Comparison of ENCODE assay signal across 10 cellular contexts in the genomic region with DNA sequence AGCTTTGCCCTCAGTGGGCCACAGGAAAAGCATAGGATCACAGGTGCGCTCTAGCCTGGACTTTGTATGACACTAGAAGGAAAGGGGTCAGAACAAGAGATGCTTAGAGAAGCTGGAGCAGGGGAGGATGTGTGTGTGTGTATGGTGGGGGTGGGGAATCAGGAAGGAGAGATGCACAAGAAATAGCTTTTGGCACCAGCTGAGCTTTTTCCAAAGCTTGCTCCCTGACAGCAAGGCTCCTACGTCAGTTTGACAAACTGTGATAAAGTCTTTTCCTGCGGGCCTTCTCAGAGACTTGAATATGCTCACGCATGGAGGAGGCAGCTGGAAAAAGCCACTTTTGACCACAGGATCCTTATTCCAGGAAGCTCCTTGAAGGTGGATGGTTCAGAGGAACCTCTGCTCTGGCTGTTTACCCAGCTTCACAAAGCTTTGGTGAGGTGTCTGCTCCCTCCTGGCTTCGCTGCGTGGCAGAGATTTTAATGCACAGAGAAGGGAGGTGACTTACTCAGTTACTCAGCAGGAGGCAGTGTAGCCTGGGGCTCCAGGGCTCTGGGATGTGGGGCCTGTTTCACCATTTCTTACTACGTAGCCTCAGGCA. TPM values are rescaled to one million over a fixed set of nuclear protein-coding genes. Genes with fewer than 3 reads are reported as not detected.
DNase-seq lines count a peak whose midpoint lies in the region; ATAC-seq and TF ChIP-seq lines count a peak whose summit lies in the region.
"Had no signal": no experiment of that assay in that cellular context is flagged by ENCODE, and none has a peak within 500 bp of the region (broad histone marks: within the 10 kb centered on the region; RNA-seq: fewer than 3 reads in every experiment).

No MANE protein-coding gene starts in this region.

- peaks cover 77% of the 10 kb centered on the region for H3K36me3 Mint-ChIP-seq in Caco-2 (ENCODE audit: insufficient read depth, unreplicated experiment)
- H3K36me3 Mint-ChIP-seq: activated CD4-positive, alpha-beta memory T cell treated with anti-CD3 and anti-CD28 coated beads for 36 hours had no signal

- no peaks in the 10 kb centered on the region for H3K9me3 Mint-ChIP-seq in Caco-2 (ENCODE audit: unreplicated experiment)
- H3K9me3 Mint-ChIP-seq: activated CD4-positive, alpha-beta memory T cell treated with anti-CD3 and anti-CD28 coated beads for 36 hours had no signal

- no TSS peak for BruUV-seq in Caco-2 (replicated peaks; lab: Mats Ljungman, UMichigan)

- TF ChIP-seq POLR2A in adrenal gland (IDR thresholded peaks at IDR 0.05), result no peak

- peak overlapping the region; percentile 70 for H3K27ac Mint-ChIP-seq in Caco-2 (ENCODE audit: unreplicated experiment)

- H3K36me3 ChIP-seq in Caco-2 (ENCODE audit: control insufficient read depth, insufficient read depth, low read length) (peaks cover 7% of the 10 kb centered on the region), adrenal gland (replicated peaks in 1 of 2) (peaks cover 0 to 25% of the 10 kb centered on the region in 2 donors), rectal smooth muscle tissue (ENCODE audit: control insufficient read depth, insufficient read depth, low read length) (no peaks in the 10 kb centered on the region)

- H3K4me1 ChIP-seq in Caco-2 (peaks cover 63% of the 10 kb centered on the region), adrenal gland (replicated peaks in 1 of 2) (peaks cover 71 to 77% of the 10 kb centered on the region in 2 donors), rectal smooth muscle tissue (ENCODE audit: control insufficient read depth, insufficient read depth, low read length) (peaks cover 21% of the 10 kb centered on the region)

- H3K27ac ChIP-seq in adrenal gland (peak overlapping the region; percentile 89 to 99 (median 99)), rectal smooth muscle tissue (ENCODE audit: low read depth, low read length) (peak overlapping the region; percentile 73)

- DNase-seq in Caco-2, result no peak
- DNase-seq in adrenal gland, result peak in 5 of 7 donors; percentile 61 to 82 (median 77)
- DNase-seq in foreskin fibroblast, result no peak
- DNase-seq in dedifferentiated amniotic fluid mesenchymal stem cell (ENCODE audit: extremely low spot score), result no peak
- no peak for DNase-seq in foreskin melanocyte
- no peak for DNase-seq in SIG-M5 (lab: John Stamatoyannopoulos, UW)
- DNase-seq: activated CD4-positive, alpha-beta memory T cell treated with anti-CD3 and anti-CD28 coated beads for 36 hours had no signal

- H3K27me3 Mint-ChIP-seq in Caco-2 (ENCODE audit: insufficient read depth, unreplicated experiment), result no peaks in the 10 kb centered on the region

- intact Hi-C loops in Caco-2 (cut with micrococcal nuclease; ENCODE audit: unreplicated experiment), result no loop called here
- intact Hi-C loops in adrenal gland (cut with DNase I), result no loop called here

- TF ChIP-seq CTCF in Caco-2 (IDR thresholded peaks at IDR 0.05; ENCODE audit: insufficient read depth in 1 of 2, low read depth in 1 of 2, low read length in 1 of 2, severe bottlenecking in 1 of 2, unreplicated experiment in 1 of 2) (no peak), adrenal gland (IDR thresholded peaks at IDR 0.05) (no peak), foreskin fibroblast (IDR thresholded peaks at IDR 0.05; ENCODE audit: low read depth, low read length) (no peak)

- H3K27me3 ChIP-seq in Caco-2 (replicated peaks; ENCODE audit: control insufficient read depth, insufficient read depth, low read length), result no peaks in the 10 kb centered on the region
- H3K27me3 ChIP-seq in adrenal gland, result no peaks in the 10 kb centered on the region
- H3K27me3 ChIP-seq in rectal smooth muscle tissue (ENCODE audit: control insufficient read depth, insufficient read depth, low read length), result no peaks in the 10 kb centered on the region

- peak overlapping the region; percentile 76 for H3K4me3 Mint-ChIP-seq in Caco-2 (ENCODE audit: unreplicated experiment)
- H3K4me3 Mint-ChIP-seq: activated CD4-positive, alpha-beta memory T cell treated with anti-CD3 and anti-CD28 coated beads for 36 hours had no signal

- no peak for ATAC-seq in HG02884 (IDR thresholded peaks at IDR 0.05; ENCODE audit: unreplicated experiment)

- CTCF ChIA-PET in Caco-2 (lab: Charles Lee), result interaction anchor here (0.7 to 3.0 kb wide), 4 partner anchors 19 to 36 kb away, joined by 4 to 17 read pairs (median 6); no protein-coding TSS in a partner anchor

- POLR2A ChIA-PET in Caco-2 (lab: Charles Lee), result no interaction called here

- no peaks in the 10 kb centered on the region for H3K9me3 ChIP-seq in Caco-2
- no peaks in the 10 kb centered on the region for H3K9me3 ChIP-seq in adrenal gland (replicated peaks in 1 of 3)

- WGBS in adrenal gland, 4 donors, result 24 to 44% (median 38%) methylated on average over 7 of the region's 7 CpGs

- no peak overlapping the region for H3K4me3 ChIP-seq in Caco-2 (ENCODE audit: low read depth, low read length)
- H3K4me3 ChIP-seq in adrenal gland, result peak overlapping the region in 1 of 4 donors; percentile 37
- peak overlapping the region; percentile 18 to 40 for H3K4me3 ChIP-seq in foreskin fibroblast (ENCODE audit: low read depth in 1 of 2, low read length in 2 of 2)
- H3K4me3 ChIP-seq in rectal smooth muscle tissue (ENCODE audit: low read length), result peak overlapping the region; percentile 12

- H3K4me1 Mint-ChIP-seq in Caco-2 (ENCODE audit: low read depth, unreplicated experiment), result peaks cover 16% of the 10 kb centered on the region

- no peak overlapping the region for H3K9ac ChIP-seq in rectal smooth muscle tissue (ENCODE audit: low read length)

RNA-seq across cellular contexts. Expression of a gene that starts 3.9 kb away (rescaled TPM):
- total RNA-seq in Caco-2 (2022) (75.0 and 76.1 TPM in 2 replicates), adrenal gland (100 to 1,000 TPM in 5 of 8 donors, 10 to 100 TPM in 3; 74.4 to 159 (median 125) TPM)
- 10 to 100 TPM; 19.7 to 65.1 (median 39.5) TPM for polyA plus RNA-seq in adrenal gland

RNA-seq across cellular contexts. Expression of a gene that starts 15.7 kb away (rescaled TPM):
- total RNA-seq in Caco-2 (2022), result 33.2 and 35.2 TPM in 2 replicates
- total RNA-seq in adrenal gland, result under 1 TPM in 1 of 8 donors, not detected in 7; 0.42 TPM
- 1 to 10 TPM in 1 of 3 donors, under 1 TPM in 2; 0.42 to 1.4 (median 0.47) TPM for polyA plus RNA-seq in adrenal gland
- total RNA-seq: activated CD4-positive, alpha-beta memory T cell treated with anti-CD3 and anti-CD28 coated beads for 36 hours; cerebellum had no signal

RNA-seq across cellular contexts. Expression of a gene that starts 44.4 kb away (rescaled TPM):
- 65.7 and 72.8 TPM in 2 replicates for total RNA-seq in Caco-2 (2022)
- total RNA-seq in adrenal gland, result 10 to 100 TPM; 30.6 to 93.3 (median 65.6) TPM
- 100 to 1,000 TPM in 2 of 3 donors, 10 to 100 TPM in 1; 42.4 to 160 (median 107) TPM for polyA plus RNA-seq in adrenal gland

RNA-seq across cellular contexts. Expression of a gene that starts 45.0 kb away (rescaled TPM):
- total RNA-seq in Caco-2 (2022) (26.5 and 31.7 TPM in 2 replicates), adrenal gland (10 to 100 TPM; 14.0 to 34.2 (median 20.9) TPM)
- polyA plus RNA-seq in adrenal gland, result 10 to 100 TPM in 2 of 3 donors, 1 to 10 TPM in 1; 4.7 to 24.4 (median 17.4) TPM

Comparison
In these comparisons a context has a peak if more than half of its experiments do, and no peak if none do; other contexts are left out.
1. DNase-seq: peak in adrenal gland (5 of 7); none in Caco-2 (0 of 2), foreskin fibroblast (0 of 2), dedifferentiated amniotic fluid mesenchymal stem cell (single experiment), foreskin melanocyte (single experiment) and SIG-M5 (single experiment).
2. RNA of a gene that starts 15.7 kb away (total RNA-seq): 33.2 to 35.2 TPM in Caco-2; 0.42 TPM in adrenal gland; every median in the first group is over 10 times any median in the second.